In genomic region chr4:47510506-47511143, GRCh38 we compare ENCODE assay signal across 1 cellular context.
TF ChIP-seq lines count a peak whose summit lies in the region.

No MANE protein-coding gene starts in this region.

TF ChIP-seq in HepG2, 621 proteins besides CTCF, POLR2A, EP300 and RAD21:
- TF ChIP-seq RCOR2 (CRISPR knock-in tag; IDR thresholded peaks at IDR 0.05) (no peak), FOXP1 (IDR thresholded peaks at IDR 0.05) (no peak), FOXP1 (CRISPR knock-in tag; IDR thresholded peaks at IDR 0.05) (no peak), HNF1B (CRISPR knock-in tag; IDR thresholded peaks at IDR 0.05) (no peak), SOX5 (CRISPR knock-in tag; IDR thresholded peaks at IDR 0.05; ENCODE audit: borderline replicate concordance) (no peak), MZF1 (CRISPR knock-in tag; IDR thresholded peaks at IDR 0.05; ENCODE audit: borderline replicate concordance) (no peak), ZNF567 (CRISPR knock-in tag; IDR thresholded peaks at IDR 0.05; ENCODE audit: borderline replicate concordance) (no peak), ZSCAN9 (CRISPR knock-in tag; IDR thresholded peaks at IDR 0.05; ENCODE audit: borderline replicate concordance) (no peak), ZNF17 (CRISPR knock-in tag; IDR thresholded peaks at IDR 0.05) (no peak), TOPORS (CRISPR knock-in tag; IDR thresholded peaks at IDR 0.05) (no peak)
